Comparison of ENCODE assay signal across 8 cellular contexts in the genomic region with DNA sequence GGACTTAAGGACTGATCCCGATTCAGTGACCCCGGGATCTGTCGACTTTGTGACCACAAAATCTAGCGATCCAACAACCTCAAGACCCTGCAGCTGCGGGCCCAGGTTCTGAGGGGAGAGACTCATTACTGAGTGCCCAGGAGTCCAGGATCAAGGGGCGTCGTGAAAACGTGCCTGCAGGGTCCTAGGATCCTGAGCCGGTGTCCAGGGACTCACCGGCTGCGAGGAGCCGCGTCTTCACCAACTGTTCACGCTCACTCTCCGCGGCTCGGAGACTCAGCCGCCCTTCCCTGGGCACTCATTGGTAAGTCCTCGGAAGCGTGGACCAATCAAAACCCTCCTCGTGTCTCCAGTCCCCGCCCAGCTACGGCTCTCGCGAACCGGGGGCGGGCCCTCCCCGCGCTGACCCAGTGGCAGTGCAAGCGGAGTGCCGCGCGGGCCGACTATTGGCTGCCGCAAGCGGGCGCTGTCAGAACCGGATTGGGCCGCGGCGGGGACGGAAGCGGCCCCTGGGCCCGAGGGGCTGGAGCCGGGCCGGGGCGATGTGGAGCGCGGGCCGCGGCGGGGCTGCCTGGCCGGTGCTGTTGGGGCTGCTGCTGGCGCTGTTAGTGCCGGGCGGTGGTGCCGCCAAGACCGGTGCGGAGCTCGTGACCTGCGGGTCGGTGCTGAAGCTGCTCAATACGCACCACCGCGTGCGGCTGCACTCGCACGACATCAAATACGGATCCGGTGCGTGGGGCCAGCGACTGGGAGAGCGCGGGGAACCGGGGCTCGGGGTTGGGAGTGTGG. TPM values are rescaled to one million over a fixed set of nuclear protein-coding genes. Genes with fewer than 3 reads are reported as not detected.
DNase-seq lines count a peak whose midpoint lies in the region; ATAC-seq and TF ChIP-seq lines count a peak whose summit lies in the region.

SDF2L1 (plus strand) TSS at position 508 of the 789 bp plus-strand sequence; CDS start at position 543, 35 bp downstream.

- peak; percentile 90 for TF ChIP-seq POLR2A in GM19193 (IDR thresholded peaks at IDR 0.05; ENCODE audit: extremely low read depth, insufficient read depth, insufficient read length)

- ATAC-seq in HG03432 (IDR thresholded peaks at IDR 0.05; ENCODE audit: unreplicated experiment) = peak; percentile 93
- peak; percentile 97 to 98 for ATAC-seq in activated CD4-positive, CD25-positive, alpha-beta regulatory T cell treated with anti-CD3 and anti-CD28 coated beads, Interleukin-2, amount 50 U/mL, for 24 hours

- peak; percentile 99 for DNase-seq in Ammon's horn (ENCODE audit: low spot score)
- peak; percentile 96 for DNase-seq in NCI-H460 (ENCODE audit: extremely low read depth, low read depth)
- peak; percentile 99 for DNase-seq in cerebellar cortex (ENCODE audit: low spot score)
- peak; percentile 99 for DNase-seq in islet precursor cell
- DNase-seq in stimulated activated CD4-positive, alpha-beta T cell treated with anti-CD3 and anti-CD28 coated beads, Interleukin-12 subunit alpha, Interleukin-12 subunit beta, amount 100 ng/mL, for 4 hours = peak; percentile 97

RNA-seq across cellular contexts. Expression of gene SDF2L1, which starts in this region (rescaled TPM):
- 21.2 and 25.3 TPM in 2 replicates for total RNA-seq in NCI-H460 (2014; rRNA removed; shearing (Covaris generic))
- polyA plus RNA-seq in NCI-H460 (2014; cell fraction: nucleus; rRNA removed) = 88.9 and 102 TPM in 2 replicates

Comparison
In these comparisons a context has a peak if more than half of its experiments do, and no peak if none do; other contexts are left out.
1. Peak in every context shown above with its lines: DNase-seq and ATAC-seq.